ENCODE assay signal across 3 cellular contexts in genomic region chr18:75213610-75214009, GRCh38.
TF ChIP-seq lines count a peak whose summit lies in the region.

No MANE protein-coding gene starts in this region.

TF ChIP-seq in liver, 16 proteins besides CTCF, POLR2A, EP300 and RAD21:
- TF ChIP-seq YY1 (IDR thresholded peaks at IDR 0.05) (no peak), JUND (IDR thresholded peaks at IDR 0.05) (no peak), REST (IDR thresholded peaks at IDR 0.05) (no peak), TAF1 (conservative IDR thresholded peaks at IDR 0.05) (no peak), FOXA2 (IDR thresholded peaks at IDR 0.05) (no peak), HNF4G (IDR thresholded peaks at IDR 0.05) (no peak), RXRA (IDR thresholded peaks at IDR 0.05) (no peak), GABPA (IDR thresholded peaks at IDR 0.05 in 1 of 2, conservative IDR thresholded peaks at IDR 0.05 in 1 of 2) (no peak)

TF ChIP-seq in HepG2, 621 proteins besides CTCF, POLR2A, EP300 and RAD21:
- TF ChIP-seq KDM5B (CRISPR knock-in tag; IDR thresholded peaks at IDR 0.05; ENCODE audit: borderline replicate concordance) (no peak), ZFP36L1 (CRISPR knock-in tag; IDR thresholded peaks at IDR 0.05) (no peak), NR0B2 (CRISPR knock-in tag; IDR thresholded peaks at IDR 0.05) (no peak), SNAPC5 (CRISPR knock-in tag; IDR thresholded peaks at IDR 0.05; ENCODE audit: borderline replicate concordance) (no peak), ZNF446 (CRISPR knock-in tag; IDR thresholded peaks at IDR 0.05) (no peak), ZSCAN30 (CRISPR knock-in tag; IDR thresholded peaks at IDR 0.05) (no peak), JDP2 (CRISPR knock-in tag; IDR thresholded peaks at IDR 0.05; ENCODE audit: borderline replicate concordance) (no peak), ZNF704 (CRISPR knock-in tag; IDR thresholded peaks at IDR 0.05; ENCODE audit: borderline replicate concordance) (no peak), ZNF747 (CRISPR knock-in tag; IDR thresholded peaks at IDR 0.05; ENCODE audit: borderline replicate concordance) (no peak), AGO2 (optimal IDR thresholded peaks at IDR 0.05; ENCODE audit: low read depth, low read length) (no peak), ZNF503 (CRISPR knock-in tag; IDR thresholded peaks at IDR 0.05) (no peak), ZNF784 (CRISPR knock-in tag; IDR thresholded peaks at IDR 0.05; ENCODE audit: borderline replicate concordance) (no peak), SUZ12 (IDR thresholded peaks at IDR 0.05; ENCODE audit: low read depth, low read length) (no peak), ZNF382 (CRISPR knock-in tag; IDR thresholded peaks at IDR 0.05; ENCODE audit: borderline replicate concordance) (no peak), ZNF841 (CRISPR knock-in tag; IDR thresholded peaks at IDR 0.05; ENCODE audit: borderline replicate concordance) (no peak), IRF2 (CRISPR knock-in tag; IDR thresholded peaks at IDR 0.05) (no peak), ZC3H4 (CRISPR knock-in tag; IDR thresholded peaks at IDR 0.05; ENCODE audit: borderline replicate concordance) (no peak)
TF ChIP-seq in HepG2: peak in this region for 0.

TF ChIP-seq in SK-N-SH, 30 proteins besides CTCF, POLR2A, EP300 and RAD21:
- TF ChIP-seq MAX (IDR thresholded peaks at IDR 0.05; ENCODE audit: low read depth) (0 out of 2 replicates have a peak, but pooled peaks have one; percentile 19), NFIC (IDR thresholded peaks at IDR 0.05; ENCODE audit: borderline replicate concordance) (peak; percentile 67), TCF12 (IDR thresholded peaks at IDR 0.05) (peak; percentile 45; the same call in 1 of the 2 replicates), JUND (IDR thresholded peaks at IDR 0.05) (peak; percentile 54; the same call in 1 of the 2 replicates), PBX3 (IDR thresholded peaks at IDR 0.05) (peak; percentile 86), FOSL2 (IDR thresholded peaks at IDR 0.05; ENCODE audit: borderline replicate concordance, low read depth) (peak; percentile 47; the same call in 1 of the 2 replicates), RCOR1 (IDR thresholded peaks at IDR 0.05; ENCODE audit: low read length) (no peak), CHD2 (IDR thresholded peaks at IDR 0.05; ENCODE audit: low read length, partially characterized antibody) (no peak)
TF ChIP-seq in SK-N-SH: peak in this region for 6.
